In the genomic region with DNA sequence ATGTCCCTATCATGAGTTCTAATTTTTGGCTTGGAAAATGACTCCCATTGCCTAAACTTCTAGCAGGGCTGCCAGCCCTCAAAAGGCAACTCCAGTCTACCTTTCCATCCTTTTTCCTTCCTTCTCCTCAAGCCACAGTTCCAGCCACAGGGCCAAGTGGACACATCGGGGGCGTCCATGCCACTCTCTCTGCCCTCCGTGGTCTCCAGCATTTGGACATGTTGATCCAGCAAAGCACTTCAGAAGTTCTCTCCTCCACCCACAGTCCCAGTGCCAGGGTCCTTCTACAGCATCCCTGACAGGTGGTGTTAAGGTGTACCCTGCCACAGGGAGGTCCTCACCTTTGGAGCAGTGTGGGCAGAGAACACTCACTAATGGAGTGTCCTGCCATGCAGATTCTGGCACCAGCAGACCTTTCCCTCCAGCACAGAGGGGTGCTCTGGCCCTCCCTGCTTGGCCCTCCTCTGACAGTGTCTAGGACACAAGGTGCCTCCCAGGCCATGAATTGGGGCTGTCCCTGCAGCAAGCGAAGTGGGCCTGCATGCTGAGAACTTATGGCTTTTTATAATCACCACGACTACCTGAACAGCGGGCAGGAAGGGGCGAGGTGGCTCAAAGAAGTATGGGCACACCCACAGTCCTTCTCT, we compare ENCODE assay signal across 15 cellular contexts. TPM values are rescaled to one million over a fixed set of nuclear protein-coding genes. Genes with fewer than 3 reads are reported as not detected.
DNase-seq lines count a peak whose midpoint lies in the region; ATAC-seq and TF ChIP-seq lines count a peak whose summit lies in the region.
"Had no signal": no experiment of that assay in that cellular context is flagged by ENCODE, and none has a peak within 500 bp of the region (broad histone marks: within the 10 kb centered on the region; RNA-seq: fewer than 3 reads in every experiment).

No MANE protein-coding gene starts in this region.

- H3K27me3 ChIP-seq in colonic mucosa = no peaks in the 10 kb centered on the region

- no peaks in the 10 kb centered on the region for H3K36me3 ChIP-seq in colonic mucosa
- H3K36me3 ChIP-seq: HAP-1 had no signal

- intact Hi-C loops in colonic mucosa (cut with DNase I) = no loop called here
- intact Hi-C loops in left colon (cut with DNase I, micrococcal nuclease) = no loop called here

- DNase-seq in colonic mucosa (no peak), left colon (peak in 1 of 2 donors; percentile 51), neural crest cell (ENCODE audit: low read depth, low spot score) (no peak), anterior cingulate cortex (lab: John Stamatoyannopoulos, UW) (no peak), NCI-H2081 (lab: John Stamatoyannopoulos, UW) (no peak), DMS114 treated with DMSO at 0.1 percent for 48 hours (lab: John Stamatoyannopoulos, UW; ENCODE audit: unreplicated experiment) (no peak)
- DNase-seq: CD8-positive, alpha-beta T cell; COR-L47; DMS53; GF-D8 had no signal

- TF ChIP-seq CTCF in colonic mucosa (IDR thresholded peaks at IDR 0.05) = no peak
- TF ChIP-seq CTCF in neural crest cell (conservative IDR thresholded peaks at IDR 0.05) = no peak

- peak overlapping the region; percentile 75 for H3K27ac Mint-ChIP-seq in neural crest cell (ENCODE audit: unreplicated experiment)
- H3K27ac Mint-ChIP-seq: CD14-positive monocyte; CD8-positive, alpha-beta T cell had no signal

- no peaks in the 10 kb centered on the region for H3K4me1 Mint-ChIP-seq in neural crest cell
- H3K4me1 Mint-ChIP-seq: CD14-positive monocyte had no signal

- H3K4me3 ChIP-seq in colonic mucosa = no peak overlapping the region
- H3K4me3 ChIP-seq: A549, HAP-1 had no signal

- peak overlapping the region in 1 of 2 donors; percentile 67 for H3K9ac ChIP-seq in colonic mucosa (ENCODE audit: low read depth in 2 of 2, low read length in 2 of 2)

- H3K9me3 Mint-ChIP-seq in neural crest cell = no peaks in the 10 kb centered on the region
- H3K9me3 Mint-ChIP-seq: CD14-positive monocyte; CD8-positive, alpha-beta T cell had no signal

- H3K4me3 Mint-ChIP-seq in neural crest cell = no peak overlapping the region
- H3K4me3 Mint-ChIP-seq: CD14-positive monocyte; CD8-positive, alpha-beta T cell had no signal

- peaks cover 5% of the 10 kb centered on the region for H3K27me3 Mint-ChIP-seq in neural crest cell (ENCODE audit: low read depth)

- peak; percentile 31 for ATAC-seq in left colon
- ATAC-seq: A549; CD8-positive, alpha-beta T cell had no signal

- H3K4me1 ChIP-seq in colonic mucosa = peaks cover 11% of the 10 kb centered on the region
- H3K4me1 ChIP-seq: A549, HAP-1 had no signal

- no peaks in the 10 kb centered on the region for H3K9me3 ChIP-seq in colonic mucosa
- H3K9me3 ChIP-seq: A549, HAP-1 had no signal

- H3K36me3 Mint-ChIP-seq in neural crest cell (ENCODE audit: low read depth) = no peaks in the 10 kb centered on the region
- H3K36me3 Mint-ChIP-seq: CD14-positive monocyte; CD8-positive, alpha-beta T cell had no signal

- peak overlapping the region; percentile 67 for H3K27ac ChIP-seq in colonic mucosa
- H3K27ac ChIP-seq: A549 had no signal

RNA-seq across cellular contexts. Expression of gene FABP1, which starts 1.6 kb away (rescaled TPM):
- total RNA-seq in colonic mucosa (1,000 to 10,000 TPM; 2,582 to 2,822 TPM), left colon (1,000 to 10,000 TPM; 2,293 to 3,160 TPM), neural crest cell (not detected in 2 replicates)
- total RNA-seq: CD8-positive, alpha-beta T cell; H1; HT1080 had no signal

RNA-seq across cellular contexts. Expression of gene THNSL2, which starts 40.7 kb away (rescaled TPM):
- total RNA-seq in colonic mucosa (10 to 100 TPM; 17.5 to 23.3 TPM), left colon (10 to 100 TPM; 10.5 to 18.8 TPM), neural crest cell (2.8 and 4.5 TPM in 2 replicates)
- total RNA-seq: HT1080 had no signal

Comparison
In these comparisons a context has a peak if more than half of its experiments do, and no peak if none do; other contexts are left out.
1. RNA of gene FABP1, which starts 1.6 kb away (total RNA-seq): 2,293 to 3,160 TPM in left colon and 2,582 to 2,822 TPM in colonic mucosa; not detected in neural crest cell; every median in the first group is over 1,000 times any median in the second.